ENCODE assay signal across 12 cellular contexts in the genomic region with DNA sequence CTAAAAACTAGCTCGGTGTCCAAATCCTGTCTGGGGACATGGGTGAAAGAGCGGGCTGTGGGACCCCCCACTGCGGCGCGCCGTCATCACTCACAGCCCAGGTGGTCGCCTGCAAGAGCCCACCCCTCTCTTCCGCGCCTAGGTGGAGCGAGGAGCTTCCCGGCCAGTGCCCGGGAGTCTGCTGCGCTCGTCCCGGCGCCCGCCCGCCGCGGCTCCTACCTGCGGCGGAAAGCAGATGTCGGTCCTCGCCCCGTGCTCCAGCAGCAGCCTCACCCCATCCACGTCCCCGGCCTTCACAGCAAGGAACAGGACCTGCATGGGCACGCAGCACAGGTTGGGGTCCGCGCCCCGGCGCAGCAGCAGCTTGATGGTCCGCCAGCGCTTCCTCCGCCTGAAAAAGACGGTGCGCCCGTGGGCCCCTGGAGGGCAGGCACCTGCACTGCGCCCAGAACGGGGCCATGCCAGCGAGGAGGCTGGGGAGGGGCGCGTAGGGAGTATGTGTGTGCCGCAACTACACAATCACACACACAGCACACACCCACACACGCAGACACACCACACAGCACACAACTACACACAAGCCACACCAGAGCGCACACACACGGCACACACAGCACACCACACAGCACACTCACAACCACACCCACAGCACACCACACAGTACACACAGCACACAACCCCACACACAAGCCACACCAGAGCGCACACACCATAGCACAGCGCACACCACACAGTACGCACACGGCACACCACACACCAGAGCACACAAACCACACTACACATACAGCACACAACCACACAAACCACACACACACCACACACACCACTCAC. TPM values are rescaled to one million over a fixed set of nuclear protein-coding genes. Genes with fewer than 3 reads are reported as not detected.
A peak's percentile ranks its signal among the peaks of the same experiment; 100 is the strongest.
DNase-seq lines count a peak whose midpoint lies in the region; ATAC-seq lines count a peak whose summit lies in the region.
"Had no signal": no experiment of that assay in that cellular context is flagged by ENCODE, and none has a peak within 500 bp of the region (broad histone marks: within the 10 kb centered on the region; RNA-seq: fewer than 3 reads in every experiment).

No MANE protein-coding gene starts in this region.

- H3K27me3 Mint-ChIP-seq in activated T-cell treated with anti-CD3 and anti-CD28 coated beads, Interleukin-2, amount 50 U/mL, for 72 hours (ENCODE audit: low read depth), result peaks cover 13% of the 10 kb centered on the region

- H3K4me3 Mint-ChIP-seq in activated T-cell treated with anti-CD3 and anti-CD28 coated beads, Interleukin-2, amount 50 U/mL, for 72 hours, result no peak overlapping the region
- H3K4me3 Mint-ChIP-seq in stimulated activated effector memory CD8-positive, alpha-beta T cell treated with anti-CD3 and anti-CD28 coated beads, Interleukin-12 subunit alpha, Interleukin-12 subunit beta, amount 100 ng/mL, for 72 hours, result no peak overlapping the region
- H3K4me3 Mint-ChIP-seq: activated CD4-positive, alpha-beta T cell treated with anti-CD3 and anti-CD28 coated beads, Interleukin-2, amount 10 ng/mL, durations not matched to agents 7 days and 5 days had no signal

- ATAC-seq in activated T-cell treated with anti-CD3 and anti-CD28 coated beads, Interleukin-2, amount 50 U/mL, for 72 hours (replicated peaks in 1 of 2), result peak; percentile 21 to 24
- no peak for ATAC-seq in stimulated activated effector memory CD8-positive, alpha-beta T cell treated with anti-CD3 and anti-CD28 coated beads, Interleukin-12 subunit alpha, Interleukin-12 subunit beta, amount 100 ng/mL, for 72 hours

- H3K27ac Mint-ChIP-seq in activated T-cell treated with anti-CD3 and anti-CD28 coated beads, Interleukin-2, amount 50 U/mL, for 72 hours, result no peak overlapping the region
- H3K27ac Mint-ChIP-seq in stimulated activated effector memory CD8-positive, alpha-beta T cell treated with anti-CD3 and anti-CD28 coated beads, Interleukin-12 subunit alpha, Interleukin-12 subunit beta, amount 100 ng/mL, for 72 hours, result peak overlapping the region; percentile 74
- H3K27ac Mint-ChIP-seq: activated CD4-positive, alpha-beta T cell treated with anti-CD3 and anti-CD28 coated beads, Interleukin-2, amount 10 ng/mL, durations not matched to agents 7 days and 5 days had no signal

- H3K4me1 Mint-ChIP-seq in activated T-cell treated with anti-CD3 and anti-CD28 coated beads, Interleukin-2, amount 50 U/mL, for 72 hours (ENCODE audit: low read depth), result peaks cover 12% of the 10 kb centered on the region
- H3K4me1 Mint-ChIP-seq in stimulated activated effector memory CD8-positive, alpha-beta T cell treated with anti-CD3 and anti-CD28 coated beads, Interleukin-12 subunit alpha, Interleukin-12 subunit beta, amount 100 ng/mL, for 72 hours, result peaks cover 13% of the 10 kb centered on the region

- H3K9me3 Mint-ChIP-seq in activated T-cell treated with anti-CD3 and anti-CD28 coated beads, Interleukin-2, amount 50 U/mL, for 72 hours, result peaks cover 4 to 7% of the 10 kb centered on the region in 2 donors
- peaks cover 2% of the 10 kb centered on the region for H3K9me3 Mint-ChIP-seq in stimulated activated effector memory CD8-positive, alpha-beta T cell treated with anti-CD3 and anti-CD28 coated beads, Interleukin-12 subunit alpha, Interleukin-12 subunit beta, amount 100 ng/mL, for 72 hours

- DNase-seq in activated T-cell treated with anti-CD3 and anti-CD28 coated beads, Interleukin-2, amount 50 U/mL, for 72 hours, result no peak
- DNase-seq in activated T-cell treated with anti-CD3 and anti-CD28 coated beads for 4 hours, result no peak
- peak; percentile 23 for DNase-seq in astrocyte of the hippocampus (ENCODE audit: low read depth, low spot score)
- DNase-seq in islet precursor cell, result peak; percentile 52
- DNase-seq in stimulated activated effector memory CD8-positive, alpha-beta T cell treated with anti-CD3 and anti-CD28 coated beads, Interleukin-12 subunit alpha, Interleukin-12 subunit beta, amount 100 ng/mL, for 72 hours (ENCODE audit: low spot score in 2 of 2), result no peak
- DNase-seq in NCI-H146 (lab: John Stamatoyannopoulos, UW), result no peak
- no peak for DNase-seq in SKM-1 (lab: John Stamatoyannopoulos, UW; ENCODE audit: unreplicated experiment)
- DNase-seq in activated CD4-positive, alpha-beta T cell treated with anti-CD3 and anti-CD28 coated beads for 1 hour, result no peak
- DNase-seq: activated CD4-positive, alpha-beta T cell treated with anti-CD3 and anti-CD28 coated beads, Interleukin-2, amount 10 ng/mL, durations not matched to agents 7 days and 5 days; AML-193; KBM-7; occipital lobe had no signal

- H3K36me3 Mint-ChIP-seq in activated T-cell treated with anti-CD3 and anti-CD28 coated beads, Interleukin-2, amount 50 U/mL, for 72 hours (ENCODE audit: insufficient read depth in 2 of 2), result peaks cover 18 to 29% of the 10 kb centered on the region in 2 donors
- H3K36me3 Mint-ChIP-seq in stimulated activated effector memory CD8-positive, alpha-beta T cell treated with anti-CD3 and anti-CD28 coated beads, Interleukin-12 subunit alpha, Interleukin-12 subunit beta, amount 100 ng/mL, for 72 hours, result peaks cover 18% of the 10 kb centered on the region

RNA-seq across cellular contexts. Expression of gene ANKMY1, which starts 37.4 kb away (rescaled TPM):
- 10 to 100 TPM; 31.6 to 44.9 TPM for total RNA-seq in activated T-cell treated with anti-CD3 and anti-CD28 coated beads, Interleukin-2, amount 50 U/mL, for 72 hours

RNA-seq across cellular contexts. Expression of gene DUSP28, which starts 39.8 kb away (rescaled TPM):
- 1 to 10 TPM; 7.1 to 7.3 TPM for total RNA-seq in activated T-cell treated with anti-CD3 and anti-CD28 coated beads, Interleukin-2, amount 50 U/mL, for 72 hours

RNA-seq across cellular contexts. Expression of gene RNPEPL1, which starts 47.9 kb away (rescaled TPM):
- 10 to 100 TPM; 74.0 to 77.3 TPM for total RNA-seq in activated T-cell treated with anti-CD3 and anti-CD28 coated beads, Interleukin-2, amount 50 U/mL, for 72 hours

Comparison
In these comparisons a context has a peak if more than half of its experiments do, and no peak if none do; other contexts are left out.
1. DNase-seq: peak in astrocyte of the hippocampus (single experiment) and islet precursor cell (single experiment); none in activated T-cell treated with anti-CD3 and anti-CD28 coated beads, Interleukin-2, amount 50 U/mL, for 72 hours (0 of 2), activated T-cell treated with anti-CD3 and anti-CD28 coated beads for 4 hours (single experiment), stimulated activated effector memory CD8-positive, alpha-beta T cell treated with anti-CD3 and anti-CD28 coated beads, Interleukin-12 subunit alpha, Interleukin-12 subunit beta, amount 100 ng/mL, for 72 hours (0 of 2), NCI-H146 (single experiment), SKM-1 (single experiment) and activated CD4-positive, alpha-beta T cell treated with anti-CD3 and anti-CD28 coated beads for 1 hour (single experiment).